ENCODE assay signal across 27 cellular contexts in genomic region chr9:82431121-82431520, GRCh38.
"Had no signal": no experiment of that assay in that cellular context is flagged by ENCODE, and none has a peak within 500 bp of the region (broad histone marks: within the 10 kb centered on the region; RNA-seq: fewer than 3 reads in every experiment).

No MANE protein-coding gene starts in this region.

- H3K27ac ChIP-seq: stomach, suprapubic skin, testis, thoracic aorta, thyroid gland, tibial artery, tibial nerve, transverse colon, upper lobe of left lung, upper lobe of right lung, uterus, vagina had no signal

- FAIRE-seq: urothelium cell line had no signal

- H3K4me3 ChIP-seq: stomach, suprapubic skin, testis, thoracic aorta, thyroid gland, tibial artery, tibial nerve, transverse colon, upper lobe of left lung, upper lobe of right lung, uterus, vagina had no signal

- H3K4me1 ChIP-seq: stomach, suprapubic skin, testis, thyroid gland, tibial artery, tibial nerve, transverse colon, upper lobe of left lung, upper lobe of right lung, uterus, vagina had no signal

- H3K36me3 ChIP-seq: stomach, suprapubic skin, thoracic aorta, thyroid gland, tibial artery, tibial nerve, transverse colon, upper lobe of left lung, upper lobe of right lung, uterus, vagina had no signal

- DNase-seq: stimulated activated CD4-positive, alpha-beta T cell treated with anti-CD3 and anti-CD28 coated beads, Interleukin-2, amount 100 ng/mL, for 48 hours; stimulated activated CD4-positive, alpha-beta T cell treated with anti-CD3 and anti-CD28 coated beads, Interleukin-4, amount 100 ng/mL, for 1 hour; stimulated activated CD4-positive, alpha-beta T cell treated with anti-CD3 and anti-CD28 coated beads, Interleukin-4, amount 100 ng/mL, for 24 hours; stimulated activated CD4-positive, alpha-beta T cell treated with anti-CD3 and anti-CD28 coated beads, Interleukin-4, amount 100 ng/mL, for 4 hours; stimulated activated CD8-positive, alpha-beta memory T cell treated with anti-CD3 and anti-CD28 coated beads, Interleukin-4, amount 100 ng/mL, for 48 hours; stimulated activated naive B cell treated with anti-CD40 and anti-IgM and Interleukin-4, amounts not matched to agents 10 μg/mL and 1 μg/mL and 100 μg/mL, for 72 hours; stimulated activated naive CD4-positive, alpha-beta T cell; stimulated activated naive CD4-positive, alpha-beta T cell treated with Interleukin-2 at 50 U/mL for 16 hours; stimulated activated naive CD8-positive, alpha-beta T cell treated with anti-CD3 and anti-CD28 coated beads, Interleukin-15, amount 100 ng/mL, for 72 hours; stimulated activated naive CD8-positive, alpha-beta T cell treated with anti-CD3 and anti-CD28 coated beads, Interleukin-15, Interleukin-2, amounts not matched to agents 100 U/mL and 50 U/mL, for 24 hours; stomach; substantia nigra; testis; thyroid gland; tibial artery; transverse colon; trophoblast cell; upper lobe of right lung; uterus had no signal

- H3K9me3 ChIP-seq: testis, thyroid gland, transverse colon, upper lobe of right lung, vagina had no signal

- ATAC-seq: stimulated activated effector memory CD8-positive, alpha-beta T cell treated with anti-CD3 and anti-CD28 coated beads, Interleukin-12 subunit alpha, Interleukin-12 subunit beta, amount 100 ng/mL, for 72 hours; stimulated activated memory B cell treated with anti-CD40 and anti-IgM and Interleukin-4, amounts not matched to agents 10 μg/mL and 1 μg/mL and 100 μg/mL, for 72 hours; stimulated activated naive B cell treated with anti-CD40 and anti-IgM and Interleukin-4, amounts not matched to agents 10 μg/mL and 1 μg/mL and 100 μg/mL, for 72 hours; stimulated activated naive CD8-positive, alpha-beta T cell treated with anti-CD3 and anti-CD28 coated beads, Interleukin-15, amount 100 ng/mL, for 72 hours; stimulated activated naive CD8-positive, alpha-beta T cell treated with anti-CD3 and anti-CD28 coated beads, Interleukin-15, Interleukin-2, amounts not matched to agents 100 U/mL and 50 U/mL, for 24 hours; upper lobe of right lung had no signal
